8 cellular contexts compared by ENCODE assay signal in the genomic region with DNA sequence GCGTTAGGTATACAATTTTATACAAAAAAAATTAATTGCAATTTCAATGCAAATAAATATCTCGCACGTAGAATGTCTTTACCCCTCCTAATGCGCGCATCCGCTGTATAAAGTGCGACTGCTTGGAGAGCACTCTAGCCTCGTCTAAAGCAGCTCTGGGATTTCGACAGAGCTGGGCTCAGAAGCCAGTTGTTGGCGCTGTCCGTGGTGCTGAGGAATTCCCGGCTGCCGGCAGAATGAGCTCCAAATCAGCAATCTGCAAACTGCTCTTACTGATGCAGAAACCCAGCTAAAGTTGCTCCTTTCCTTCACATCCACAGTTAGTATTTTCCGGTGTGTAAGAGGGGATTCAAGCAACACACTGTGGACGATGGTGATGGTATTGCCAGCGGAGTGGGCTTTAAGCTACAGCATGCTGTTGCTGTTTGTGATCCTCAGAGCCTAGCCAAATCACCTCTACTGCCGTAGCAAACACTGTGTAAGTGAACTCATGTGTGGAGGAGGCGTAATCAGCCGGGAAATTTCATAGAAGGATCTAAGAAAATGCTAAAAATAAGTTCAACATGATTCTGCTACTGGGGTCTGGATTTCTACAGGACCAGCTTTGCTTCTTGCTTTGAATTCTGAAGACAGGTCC. TPM values are rescaled to one million over a fixed set of nuclear protein-coding genes. Genes with fewer than 3 reads are reported as not detected.
A peak's percentile ranks its signal among the peaks of the same experiment; 100 is the strongest.
DNase-seq lines count a peak whose midpoint lies in the region; ATAC-seq and TF ChIP-seq lines count a peak whose summit lies in the region.

Gene VWC2L (plus strand): TSS at position 137 of the 637 bp plus-strand sequence. CDS start 3,140 bp downstream, outside the sequence.

- H2AFZ ChIP-seq in DND-41 (ENCODE audit: low read depth, low read length) (no peak within 1 kb of the TSS), HCT116 (ENCODE audit: low read depth, low read length, poor library complexity, severe bottlenecking) (no peak within 1 kb of the TSS), parathyroid adenoma (peak within 1 kb of the TSS; percentile 8)

- no peak for TF ChIP-seq RAD21 in HCT116 (IDR thresholded peaks at IDR 0.05; ENCODE audit: low read depth)

- POLR2A ChIA-PET in HCT116 (lab: Charles Lee): no interaction called here

- DNase-seq in DND-41 (peak; percentile 64), HCT116 (ENCODE audit: low read depth, low spot score) (peak; percentile 22), NCI-H2227 treated with DMSO at 0.1 percent for 48 hours (lab: John Stamatoyannopoulos, UW) (peak; percentile 62), globus pallidus (ENCODE audit: low spot score) (peak; percentile 93), DMS79 treated with DMSO at 0.1 percent for 48 hours (lab: John Stamatoyannopoulos, UW) (no peak), NCI-H82 (lab: John Stamatoyannopoulos, UW) (no peak)
- peak in 2 of 3 experiments; percentile 0 for DNase-seq in activated CD8-positive, alpha-beta memory T cell treated with anti-CD3 and anti-CD28 coated beads for 48 hours (ENCODE audit: low read depth in 2 of 3, low spot score in 2 of 3)

- no TSS peak for BruUV-seq in HCT116 (replicated peaks; lab: Mats Ljungman, UMichigan)

- no peaks in the 10 kb centered on the region for H3K9me2 ChIP-seq in HCT116 (ENCODE audit: insufficient read depth)

- intact Hi-C loops in HCT116 (cut with micrococcal nuclease): no loop called here

- RAD21 ChIA-PET in HCT116 (lab: Charles Lee; ENCODE audit: low non-redundant PET in 1 of 2, low total read pairs in 2 of 2, uncharacterized antibody in 2 of 2, unreplicated experiment in 2 of 2): no interaction called here

- CTCF ChIA-PET in HCT116 (lab: Charles Lee): no interaction called here

- H3K9ac ChIP-seq in DND-41 (ENCODE audit: low read depth, low read length) (no peak within 1 kb of the TSS), HCT116 (ENCODE audit: low read length) (no peak within 1 kb of the TSS), parathyroid adenoma (no peak within 1 kb of the TSS)

- no peaks in the 10 kb centered on the region for H3K4me1 ChIP-seq in DND-41 (ENCODE audit: insufficient read depth, low read length)
- H3K4me1 ChIP-seq in HCT116 (ENCODE audit: control insufficient read depth in 1 of 2, insufficient read depth in 2 of 2, low read length in 2 of 2): no peaks in the 10 kb centered on the region
- no peaks in the 10 kb centered on the region for H3K4me1 ChIP-seq in parathyroid adenoma

- TF ChIP-seq CTCF in DND-41 (IDR thresholded peaks at IDR 0.05; ENCODE audit: borderline replicate concordance, extremely low read depth, low read length, poor library complexity, severe bottlenecking): no peak
- TF ChIP-seq CTCF in HCT116 (IDR thresholded peaks at IDR 0.05 in 2 of 3, conservative IDR thresholded peaks at IDR 0.05 in 1 of 3; ENCODE audit: borderline replicate concordance in 1 of 3, insufficient read depth in 1 of 3, low read depth in 2 of 3, low read length in 2 of 3): no peak
- TF ChIP-seq CTCF in parathyroid adenoma (IDR thresholded peaks at IDR 0.05): no peak

- no peaks in the 10 kb centered on the region for H4K20me1 ChIP-seq in DND-41 (ENCODE audit: insufficient read depth, low read length)
- no peaks in the 10 kb centered on the region; the same call in 1 of the 2 replicates for H4K20me1 ChIP-seq in HCT116 (ENCODE audit: insufficient read depth)

- H3K27me3 ChIP-seq in DND-41 (ENCODE audit: insufficient read depth, low read length, poor library complexity) (no peaks in the 10 kb centered on the region), HCT116 (ENCODE audit: insufficient read depth, low read length) (no peaks in the 10 kb centered on the region), parathyroid adenoma (ENCODE audit: control insufficient read depth, insufficient read depth, low read length) (no peaks in the 10 kb centered on the region)

- H3K36me3 ChIP-seq in DND-41 (ENCODE audit: insufficient read depth, low read length): no peaks in the 10 kb centered on the region
- no peaks in the 10 kb centered on the region for H3K36me3 ChIP-seq in HCT116 (ENCODE audit: control insufficient read depth in 1 of 2, insufficient read depth in 2 of 2, low read length in 2 of 2)
- H3K36me3 ChIP-seq in parathyroid adenoma (ENCODE audit: control insufficient read depth, insufficient read depth, low read length): no peaks in the 10 kb centered on the region

- no peaks in the 10 kb centered on the region for H3K79me2 ChIP-seq in DND-41 (ENCODE audit: insufficient read depth, low read length)
- no peaks in the 10 kb centered on the region for H3K79me2 ChIP-seq in HCT116 (ENCODE audit: insufficient read depth, low read length)
- H3K79me2 ChIP-seq in parathyroid adenoma: no peaks in the 10 kb centered on the region

- no peak within 1 kb of the TSS for H3K27ac ChIP-seq in DND-41 (ENCODE audit: low read length)
- H3K27ac ChIP-seq in HCT116 (ENCODE audit: low read depth, low read length): no peak within 1 kb of the TSS
- H3K27ac ChIP-seq in parathyroid adenoma: no peak within 1 kb of the TSS

- H3K4me3 ChIP-seq in DND-41 (ENCODE audit: low read depth in 1 of 2, low read length in 2 of 2) (no peak within 1 kb of the TSS), HCT116 (replicated peaks in 1 of 2; ENCODE audit: low read depth in 1 of 2, low read length in 2 of 2) (no peak within 1 kb of the TSS), parathyroid adenoma (ENCODE audit: low read depth, low read length) (no peak within 1 kb of the TSS)

- no peak for TF ChIP-seq POLR2A in HCT116 (IDR thresholded peaks at IDR 0.05; ENCODE audit: borderline replicate concordance, extremely low read depth, insufficient read depth, insufficient read length)

- ATAC-seq in DND-41 (ENCODE audit: insufficient read depth, low read depth) (peak; percentile 78), HCT116 (peak; percentile 78)

- H3K9me3 ChIP-seq in DND-41 (ENCODE audit: insufficient read depth, low read length, severe bottlenecking) (no peaks in the 10 kb centered on the region), HCT116 (ENCODE audit: control insufficient read depth in 1 of 2, insufficient read depth in 1 of 2, low read depth in 1 of 2, low read length in 2 of 2) (no peaks in the 10 kb centered on the region), parathyroid adenoma (ENCODE audit: control insufficient read depth, low read length) (no peaks in the 10 kb centered on the region)

- no peak within 1 kb of the TSS for H3K4me2 ChIP-seq in DND-41 (ENCODE audit: insufficient read depth, low read length)
- H3K4me2 ChIP-seq in HCT116 (ENCODE audit: low read length): no peak within 1 kb of the TSS
- no peak within 1 kb of the TSS for H3K4me2 ChIP-seq in parathyroid adenoma (ENCODE audit: low read length)

TF ChIP-seq in HCT116, 20 proteins besides CTCF, POLR2A, EP300 and RAD21:
- TF ChIP-seq EGR1 (IDR thresholded peaks at IDR 0.05; ENCODE audit: low read depth): no peak
- TF ChIP-seq ZNF274 (IDR thresholded peaks at IDR 0.05; ENCODE audit: low read depth, low read length): no peak
- TF ChIP-seq CEBPB (IDR thresholded peaks at IDR 0.05; ENCODE audit: low read depth): peak; percentile 23; the same call in 1 of the 2 replicates
- peak; percentile 98 for TF ChIP-seq REST (IDR thresholded peaks at IDR 0.05; ENCODE audit: low read depth)
- peak; percentile 14; the same call in 1 of the 2 replicates for TF ChIP-seq CBX3 (IDR thresholded peaks at IDR 0.05; ENCODE audit: low read depth)
- no peak for TF ChIP-seq ZFX (IDR thresholded peaks at IDR 0.05)
- TF ChIP-seq YY1 (IDR thresholded peaks at IDR 0.05; ENCODE audit: extremely low read depth, insufficient replicate concordance, low read depth, low read length): no peak
- no peak for TF ChIP-seq EZH2phosphoT487 (IDR thresholded peaks at IDR 0.05; ENCODE audit: borderline replicate concordance)
- TF ChIP-seq ELF1 (IDR thresholded peaks at IDR 0.05; ENCODE audit: borderline replicate concordance, low read depth): no peak
- no peak for TF ChIP-seq SP1 (IDR thresholded peaks at IDR 0.05; ENCODE audit: low read depth)
- no peak for TF ChIP-seq FOSL1 (IDR thresholded peaks at IDR 0.05; ENCODE audit: low read depth)
- no peak for TF ChIP-seq JUND (IDR thresholded peaks at IDR 0.05)
- no peak for TF ChIP-seq ATF3 (IDR thresholded peaks at IDR 0.05)
- TF ChIP-seq SRF (IDR thresholded peaks at IDR 0.05; ENCODE audit: low read depth): no peak; the same call in 1 of the 2 replicates
- no peak for TF ChIP-seq POLR2AphosphoS5 (IDR thresholded peaks at IDR 0.05; ENCODE audit: low read depth, low read length)
- no peak for TF ChIP-seq EZH2 (IDR thresholded peaks at IDR 0.05)
- no peak for TF ChIP-seq TCF7L2 (IDR thresholded peaks at IDR 0.05; ENCODE audit: borderline replicate concordance, extremely low read depth, insufficient read depth, insufficient read length)

RNA-seq across cellular contexts. Expression of gene VWC2L, which starts in this region (rescaled TPM):
- not detected for total RNA-seq in HCT116 (2021; ENCODE audit: unreplicated experiment)
- polyA plus RNA-seq in HCT116 (2012): not detected in 2 replicates

Comparison
In these comparisons a context has a peak if more than half of its experiments do, and no peak if none do; other contexts are left out.
1. Peak in DNase-seq and ATAC-seq in HCT116; RNA of the gene not detected or under 1 TPM.
2. DNase-seq: peak in DND-41 (single experiment), NCI-H2227 treated with DMSO at 0.1 percent for 48 hours (single experiment), activated CD8-positive, alpha-beta memory T cell treated with anti-CD3 and anti-CD28 coated beads for 48 hours (2 of 3) and globus pallidus (single experiment); none in DMS79 treated with DMSO at 0.1 percent for 48 hours (single experiment) and NCI-H82 (single experiment).